Comparison of ENCODE assay signal across 9 cellular contexts in genomic region chr7:143380646-143381426, GRCh38. TPM values are rescaled to one million over a fixed set of nuclear protein-coding genes. Genes with fewer than 3 reads are reported as not detected.
DNase-seq lines count a peak whose midpoint lies in the region; ATAC-seq, FAIRE-seq and TF ChIP-seq lines count a peak whose summit lies in the region.
"Had no signal": no experiment of that assay in that cellular context is flagged by ENCODE, and none has a peak within 500 bp of the region (broad histone marks: within the 10 kb centered on the region; RNA-seq: fewer than 3 reads in every experiment).

Gene ZYX (plus strand): TSS chr7:143381345. CDS start chr7:143381572, 227 bp downstream.

- H3K27ac Mint-ChIP-seq in dendritic cell treated with granulocyte-macrophage colony-stimulating factor and Interleukin-4, amounts not matched to agents 40 ng/mL and 50 ng/mL, for 4 days: peak within 1 kb of the TSS; percentile 93

- DNase-seq in AG20443 (ENCODE audit: low spot score): peak; percentile 97
- DNase-seq in NCI-H69 (lab: John Stamatoyannopoulos, UW): peak; percentile 86
- DNase-seq in activated CD4-positive, alpha-beta T cell treated with anti-CD3 and anti-CD28 coated beads, Interleukin-2, amount 50 U/mL, for 4 hours: peak; percentile 85 to 90
- DNase-seq in HepG2 (ENCODE audit: low spot score): peak; percentile 84
- DNase-seq in stimulated activated CD4-positive, alpha-beta T cell treated with anti-CD3 and anti-CD28 coated beads, Interleukin-4, amount 100 ng/mL, for 24 hours: peak; percentile 86

- H3K4me2 ChIP-seq in HepG2 (ENCODE audit: low read depth, low read length): peak within 1 kb of the TSS; percentile 86

- H3K9me3 ChIP-seq in HepG2 (ENCODE audit: low read length): no peaks in the 10 kb centered on the region

- H3K27me3 Mint-ChIP-seq in dendritic cell treated with granulocyte-macrophage colony-stimulating factor and Interleukin-4, amounts not matched to agents 40 ng/mL and 50 ng/mL, for 4 days: no peaks in the 10 kb centered on the region

- peaks cover 12% of the 10 kb centered on the region for H3K79me2 ChIP-seq in HepG2 (ENCODE audit: insufficient read depth, low read length)

- H4K20me1 ChIP-seq in HepG2 (ENCODE audit: insufficient read depth, low read length): peaks cover 5% of the 10 kb centered on the region; the same call in 1 of the 2 replicates

- H3K4me3 Mint-ChIP-seq in dendritic cell treated with granulocyte-macrophage colony-stimulating factor and Interleukin-4, amounts not matched to agents 40 ng/mL and 50 ng/mL, for 4 days: no peak within 1 kb of the TSS

- TF ChIP-seq POLR2A in GM19099 (IDR thresholded peaks at IDR 0.05; ENCODE audit: extremely low read depth, insufficient read length, low read depth): peak; percentile 76
- TF ChIP-seq POLR2A in HepG2 (IDR thresholded peaks at IDR 0.05; ENCODE audit: insufficient read depth in 1 of 2, low read depth in 2 of 2, low read length in 2 of 2): peak; percentile 32 to 62; a peak in 3 of 4 replicates

- H3K4me3 ChIP-seq in HepG2 (replicated peaks in 1 of 3; ENCODE audit: insufficient read depth in 1 of 3, low read depth in 2 of 3, low read length in 3 of 3): peak within 1 kb of the TSS; percentile 94 to 98 (median 98)

- TF ChIP-seq RAD21 in HepG2 (CRISPR knock-in tag; IDR thresholded peaks at IDR 0.05): 0 out of 2 replicates have a peak, but pooled peaks have one; percentile 5

- ATAC-seq in HG03378 (IDR thresholded peaks at IDR 0.05; ENCODE audit: unreplicated experiment): peak; percentile 55
- ATAC-seq in HepG2: peak; percentile 87

- no peak for TF ChIP-seq CTCF in HepG2 (CRISPR knock-in tag; IDR thresholded peaks at IDR 0.05)

- peaks cover 49% of the 10 kb centered on the region for H3K4me1 Mint-ChIP-seq in dendritic cell treated with granulocyte-macrophage colony-stimulating factor and Interleukin-4, amounts not matched to agents 40 ng/mL and 50 ng/mL, for 4 days (ENCODE audit: low read depth)

- WGBS in HepG2 (ENCODE audit: low lambda C conversion rate): 0% methylated on average over 13 of the region's 72 CpGs

- peaks cover 0 to 3% of the 10 kb centered on the region in 2 experiments; a peak in 1 of 5 replicates for H3K36me3 ChIP-seq in HepG2 (replicated peaks in 1 of 2; ENCODE audit: control insufficient read depth in 1 of 2, insufficient read depth in 2 of 2, low read length in 2 of 2)

- peak within 1 kb of the TSS; percentile 89 for H3K27ac ChIP-seq in HepG2 (ENCODE audit: extremely low read length, insufficient read depth, low read length)

- in situ Hi-C loops in HepG2 (cut with HindIII; ENCODE audit: extremely low pct_ligation_motif_present, low pct_unique_long_range_greater_than_20kb): loop anchor here (5.0 to 25.0 kb wide), 2 partner anchors 36 to 531 kb away; partner anchors contain the start of gene TCAF1

- BruUV-seq in HepG2 (replicated peaks; lab: Mats Ljungman, UMichigan): no TSS peak

- POLR2A ChIA-PET in HepG2 (lab: Yijun Ruan, JAX): interaction anchor here (0.8 to 4.0 kb wide), 7 partner anchors 10 to 117 kb away, joined by 3 to 20 read pairs (median 10); partner anchors contain the start of genes CASP2, EPHA1 and GSTK1

- FAIRE-seq in HepG2 (lab: Jason Lieb, UNC): no peak
- FAIRE-seq: colon had no signal

- H3K36me3 Mint-ChIP-seq in dendritic cell treated with granulocyte-macrophage colony-stimulating factor and Interleukin-4, amounts not matched to agents 40 ng/mL and 50 ng/mL, for 4 days (ENCODE audit: low read depth): no peaks in the 10 kb centered on the region

- no peaks in the 10 kb centered on the region for H3K9me3 Mint-ChIP-seq in dendritic cell treated with granulocyte-macrophage colony-stimulating factor and Interleukin-4, amounts not matched to agents 40 ng/mL and 50 ng/mL, for 4 days

- CTCF ChIA-PET in HepG2 (lab: Yijun Ruan, JAX; ENCODE audit: low intra/inter-chr PET ratio, low total read pairs): interaction anchor here (0.7 to 2.8 kb wide), 2 partner anchors 28 to 36 kb away, joined by 3 to 24 read pairs; no protein-coding TSS in a partner anchor

- peak within 1 kb of the TSS; percentile 54 for H2AFZ ChIP-seq in HepG2 (ENCODE audit: low read length)

- intact Hi-C loops in dendritic cell treated with granulocyte-macrophage colony-stimulating factor and Interleukin-4, amounts not matched to agents 40 ng/mL and 50 ng/mL, for 4 days (cut with micrococcal nuclease): loop anchor here (2.0 kb wide), 2 partner anchors 30 to 140 kb away; no protein-coding TSS in a partner anchor
- intact Hi-C loops in HepG2 (cut with micrococcal nuclease; ENCODE audit: unreplicated experiment): loop anchor here (1.0 to 2.0 kb wide), 4 partner anchors 14 to 96 kb away; partner anchors contain the start of genes EPHA1 and TMEM139

- TF ChIP-seq EP300 in HepG2 (IDR thresholded peaks at IDR 0.05; ENCODE audit: low read depth in 2 of 2, low read length in 2 of 2) (no peak), HepG2 (CRISPR knock-in tag; IDR thresholded peaks at IDR 0.05; ENCODE audit: borderline replicate concordance) (no peak)

- peak within 1 kb of the TSS; percentile 88 for H3K9ac ChIP-seq in HepG2 (ENCODE audit: insufficient read depth, low read depth, low read length)

- H3K27me3 ChIP-seq in HepG2 (ENCODE audit: control insufficient read depth in 1 of 2, insufficient read depth in 2 of 2, low read length in 2 of 2): no peaks in the 10 kb centered on the region

- H3K4me1 ChIP-seq in HepG2 (ENCODE audit: insufficient read depth, low read length): peaks cover 49% of the 10 kb centered on the region

TF ChIP-seq in HepG2, 621 proteins besides CTCF, POLR2A, EP300 and RAD21 (continues in another document):
- TF ChIP-seq JUND (CRISPR knock-in tag; IDR thresholded peaks at IDR 0.05): peak; percentile 11; the same call in 1 of the 2 replicates
- TF ChIP-seq ZNF747 (CRISPR knock-in tag; IDR thresholded peaks at IDR 0.05; ENCODE audit: borderline replicate concordance): peak; percentile 19; the same call in 1 of the 2 replicates
- no peak for TF ChIP-seq NFKB2 (CRISPR knock-in tag; IDR thresholded peaks at IDR 0.05; ENCODE audit: borderline replicate concordance)
- TF ChIP-seq ZNF772 (CRISPR knock-in tag; IDR thresholded peaks at IDR 0.05): 0 out of 2 replicates have a peak, but pooled peaks have one; percentile 42
- peak; percentile 84; the same call in 1 of the 2 replicates for TF ChIP-seq ZNF572 (CRISPR knock-in tag; IDR thresholded peaks at IDR 0.05)
- peak; percentile 23 for TF ChIP-seq RXRA (CRISPR knock-in tag; IDR thresholded peaks at IDR 0.05)
- TF ChIP-seq NFKBIZ (CRISPR knock-in tag; IDR thresholded peaks at IDR 0.05): no peak
- TF ChIP-seq ZMYM4 (CRISPR knock-in tag; IDR thresholded peaks at IDR 0.05): 0 out of 2 replicates have a peak, but pooled peaks have one; percentile 8
- peak; percentile 38; the same call in 1 of the 2 replicates for TF ChIP-seq TFDP1 (CRISPR knock-in tag; IDR thresholded peaks at IDR 0.05; ENCODE audit: borderline replicate concordance)
- no peak for TF ChIP-seq ZSCAN20 (CRISPR knock-in tag; IDR thresholded peaks at IDR 0.05; ENCODE audit: borderline replicate concordance)
- peak; percentile 5; the same call in 1 of the 2 replicates for TF ChIP-seq JUN (CRISPR knock-in tag; IDR thresholded peaks at IDR 0.05)
- no peak for TF ChIP-seq ZSCAN12 (CRISPR knock-in tag; IDR thresholded peaks at IDR 0.05)
- TF ChIP-seq RBFOX2 (IDR thresholded peaks at IDR 0.05; ENCODE audit: low read depth, low read length): peak; percentile 79
- peak; percentile 13; the same call in 1 of the 2 replicates for TF ChIP-seq FOXO1 (CRISPR knock-in tag; IDR thresholded peaks at IDR 0.05)
- peak; percentile 9; the same call in 1 of the 2 replicates for TF ChIP-seq MTA1 (CRISPR knock-in tag; IDR thresholded peaks at IDR 0.05; ENCODE audit: borderline replicate concordance)
- TF ChIP-seq FOXP1 (IDR thresholded peaks at IDR 0.05): no peak
- TF ChIP-seq FOXP1 (CRISPR knock-in tag; IDR thresholded peaks at IDR 0.05): no peak
- peak; percentile 42; the same call in 1 of the 2 replicates for TF ChIP-seq MED1 (CRISPR knock-in tag; IDR thresholded peaks at IDR 0.05)

RNA-seq across cellular contexts. Expression of gene ZYX, which starts in this region (rescaled TPM):
- total RNA-seq in HepG2 (2016; rRNA removed; fragmentation: Illumina TruSeq; extraction: Trizol): 13.1 and 13.7 TPM in 2 replicates
- total RNA-seq in HepG2 (2016; cell fraction: cytosol; rRNA removed; fragmentation: Illumina TruSeq; extraction: Trizol; ENCODE audit: low read depth): 4.5 and 5.0 TPM in 2 replicates
- total RNA-seq in HepG2 (2016; cell fraction: insoluble cytoplasmic fraction; rRNA removed; fragmentation: Illumina TruSeq; extraction: Trizol): 13.1 and 14.8 TPM in 2 replicates
- total RNA-seq in HepG2 (2016; cell fraction: membrane; rRNA removed; fragmentation: Illumina TruSeq; extraction: Trizol): 14.4 and 16.8 TPM in 2 replicates
- total RNA-seq in HepG2 (2016; cell fraction: nucleus; rRNA removed; fragmentation: Illumina TruSeq; extraction: Trizol): 17.7 and 17.8 TPM in 2 replicates
- polyA plus RNA-seq in HepG2 (2011; rRNA removed): 9.9 and 10.5 TPM in 2 replicates
- 5.3 and 6.8 TPM in 2 replicates for polyA plus RNA-seq in HepG2 (2011; cell fraction: cytosol; rRNA removed)
- 39.4 and 48.1 TPM in 2 replicates for polyA plus RNA-seq in HepG2 (2011; cell fraction: nucleus; rRNA removed)
- 28.9 and 45.1 TPM in 2 replicates for polyA plus RNA-seq in HepG2 (2012)
- 21.1 and 21.6 TPM in 2 replicates for polyA plus RNA-seq in HepG2 (2016; cell fraction: cytosol; fragmentation: Illumina TruSeq; extraction: Trizol; ENCODE audit: low read depth)
- polyA plus RNA-seq in HepG2 (2016; cell fraction: insoluble cytoplasmic fraction; fragmentation: Illumina TruSeq; extraction: Trizol; ENCODE audit: low read depth): 42.5 and 68.7 TPM in 2 replicates
- 38.4 and 41.1 TPM in 2 replicates for polyA plus RNA-seq in HepG2 (2016; cell fraction: membrane; fragmentation: Illumina TruSeq; extraction: Trizol; ENCODE audit: low read depth)
- polyA plus RNA-seq in HepG2 (2016; cell fraction: nucleus; fragmentation: Illumina TruSeq; extraction: Trizol; ENCODE audit: insufficient read depth, low read depth): 65.4 and 70.0 TPM in 2 replicates
- 21.6 and 35.6 TPM in 2 replicates for polyA minus RNA-seq in HepG2 (2011; rRNA and poly(A)+ RNA removed; ENCODE audit: low replicate concordance)
- 17.9 and 21.7 TPM in 2 replicates for polyA minus RNA-seq in HepG2 (2011; cell fraction: cytosol; rRNA and poly(A)+ RNA removed)
- 22.5 and 32.2 TPM in 2 replicates for polyA minus RNA-seq in HepG2 (2011; cell fraction: nucleus; rRNA and poly(A)+ RNA removed)

Comparison
In these comparisons a context has a peak if more than half of its experiments do, and no peak if none do; other contexts are left out.
1. Peak in every context shown above with its lines: DNase-seq, ATAC-seq, H3K4me3 ChIP-seq and H3K27ac ChIP-seq.